In genomic region chr17:21297026-21297520, GRCh38 we compare ENCODE assay signal across 24 cellular contexts. TPM values are rescaled to one million over a fixed set of nuclear protein-coding genes. Genes with fewer than 3 reads are reported as not detected.
A peak's percentile ranks its signal among the peaks of the same experiment; 100 is the strongest.
DNase-seq lines count a peak whose midpoint lies in the region; ATAC-seq and TF ChIP-seq lines count a peak whose summit lies in the region.
"Had no signal": no experiment of that assay in that cellular context is flagged by ENCODE, and none has a peak within 500 bp of the region (broad histone marks: within the 10 kb centered on the region; RNA-seq: fewer than 3 reads in every experiment).

No MANE protein-coding gene starts in this region.

- H3K9me3 Mint-ChIP-seq in neural progenitor cell (peaks cover 38% of the 10 kb centered on the region), type B pancreatic cell (no peaks in the 10 kb centered on the region), WTC11 (peaks cover 15% of the 10 kb centered on the region)
- H3K9me3 Mint-ChIP-seq: activated naive CD8-positive, alpha-beta T cell treated with anti-CD3 and anti-CD28 coated beads, Interleukin-2, amount 10 ng/mL, durations not matched to agents 7 days and 5 days; dendritic cell treated with granulocyte-macrophage colony-stimulating factor and Interleukin-4, amounts not matched to agents 40 ng/mL and 50 ng/mL, for 4 days had no signal

- no peaks in the 10 kb centered on the region for H3K79me2 ChIP-seq in neural progenitor cell (ENCODE audit: low read depth)

- no peak for TF ChIP-seq CTCF in coronary artery (IDR thresholded peaks at IDR 0.05)
- no peak for TF ChIP-seq CTCF in neural progenitor cell (IDR thresholded peaks at IDR 0.05)
- no peak for TF ChIP-seq CTCF in type B pancreatic cell (conservative IDR thresholded peaks at IDR 0.05)
- no peak for TF ChIP-seq CTCF in WTC11 (IDR thresholded peaks at IDR 0.05)

- POLR2A ChIA-PET in WTC11 (lab: Charles Lee): no interaction called here

- H3K4me3 ChIP-seq in coronary artery (no peak overlapping the region), neural progenitor cell (no peak overlapping the region)
- H3K4me3 ChIP-seq: right lobe of liver, tibial nerve had no signal

- no peak overlapping the region for H3K27ac ChIP-seq in coronary artery
- H3K27ac ChIP-seq in neural progenitor cell: no peak overlapping the region
- H3K27ac ChIP-seq: 22Rv1, brain microvascular endothelial cell, right lobe of liver, tibial nerve had no signal

- no peaks in the 10 kb centered on the region for H3F3A ChIP-seq in neural progenitor cell (ENCODE audit: low read depth)

- no peak overlapping the region for H2AFZ ChIP-seq in neural progenitor cell (replicated peaks)

- DNase-seq in DMS 273 (lab: John Stamatoyannopoulos, UW; ENCODE audit: unreplicated experiment) (peak; percentile 16), DMS 273 treated with DMSO at 0.1 percent for 48 hours (lab: John Stamatoyannopoulos, UW) (no peak), coronary artery (ENCODE audit: low spot score) (peak; percentile 73), neural progenitor cell (ENCODE audit: low spot score) (no peak), type B pancreatic cell (ENCODE audit: extremely low spot score, unreplicated experiment) (peak; percentile 68), WTC11 (ENCODE audit: low spot score) (no peak)
- DNase-seq: activated CD4-positive, CD25-positive, alpha-beta regulatory T cell treated with anti-CD3 and anti-CD28 coated beads, Interleukin-2, amount 50 U/mL, for 72 hours; activated naive CD8-positive, alpha-beta T cell treated with anti-CD3 and anti-CD28 coated beads, Interleukin-2, amount 10 ng/mL, durations not matched to agents 7 days and 5 days; BE2C; brain microvascular endothelial cell; KG1; left colon; midbrain; NCI-H2029; NCI-H510A; occipital lobe; stimulated activated CD4-positive, alpha-beta T cell treated with anti-CD3 and anti-CD28 coated beads, Interleukin-1b, Interleukin-23, amount 100 ng/mL, for 48 hours; stimulated activated naive CD8-positive, alpha-beta T cell treated with anti-CD3 and anti-CD28 coated beads, Interleukin-15, Interleukin-2, amounts not matched to agents 100 U/mL and 50 U/mL, for 24 hours had no signal

- H3K27me3 ChIP-seq in neural progenitor cell: no peaks in the 10 kb centered on the region
- H3K27me3 ChIP-seq: BE2C, brain microvascular endothelial cell, right lobe of liver, tibial nerve had no signal

- peaks cover 3% of the 10 kb centered on the region for H4K20me1 ChIP-seq in neural progenitor cell (ENCODE audit: low read depth)

- no peaks in the 10 kb centered on the region for H3K36me3 ChIP-seq in neural progenitor cell
- H3K36me3 ChIP-seq: BE2C had no signal

- H3K27ac Mint-ChIP-seq in neural progenitor cell: no peak overlapping the region
- no peak overlapping the region for H3K27ac Mint-ChIP-seq in type B pancreatic cell
- H3K27ac Mint-ChIP-seq in WTC11: no peak overlapping the region
- H3K27ac Mint-ChIP-seq: activated naive CD8-positive, alpha-beta T cell treated with anti-CD3 and anti-CD28 coated beads, Interleukin-2, amount 10 ng/mL, durations not matched to agents 7 days and 5 days; dendritic cell treated with granulocyte-macrophage colony-stimulating factor and Interleukin-4, amounts not matched to agents 40 ng/mL and 50 ng/mL, for 4 days had no signal

- H3K4me1 ChIP-seq in neural progenitor cell: no peaks in the 10 kb centered on the region
- H3K4me1 ChIP-seq: right lobe of liver had no signal

- H3K27me3 Mint-ChIP-seq in neural progenitor cell (ENCODE audit: insufficient read depth, low read depth) (peaks cover 11% of the 10 kb centered on the region), type B pancreatic cell (no peaks in the 10 kb centered on the region), WTC11 (ENCODE audit: low read depth) (peaks cover 3% of the 10 kb centered on the region; the same call in 1 of the 2 replicates)
- H3K27me3 Mint-ChIP-seq: activated naive CD8-positive, alpha-beta T cell treated with anti-CD3 and anti-CD28 coated beads, Interleukin-2, amount 10 ng/mL, durations not matched to agents 7 days and 5 days; dendritic cell treated with granulocyte-macrophage colony-stimulating factor and Interleukin-4, amounts not matched to agents 40 ng/mL and 50 ng/mL, for 4 days had no signal

- H3K36me3 Mint-ChIP-seq in neural progenitor cell (peaks cover 4% of the 10 kb centered on the region), type B pancreatic cell (peaks cover 9% of the 10 kb centered on the region), WTC11 (peaks cover 53% of the 10 kb centered on the region)

- ATAC-seq in HG03521 (IDR thresholded peaks at IDR 0.05; ENCODE audit: unreplicated experiment): no peak
- no peak for ATAC-seq in esophagus mucosa
- no peak for ATAC-seq in WTC11
- ATAC-seq: left colon; stimulated activated naive CD8-positive, alpha-beta T cell treated with anti-CD3 and anti-CD28 coated beads, Interleukin-15, Interleukin-2, amounts not matched to agents 100 U/mL and 50 U/mL, for 24 hours had no signal

- H3K4me1 Mint-ChIP-seq in neural progenitor cell (peaks cover 6% of the 10 kb centered on the region), type B pancreatic cell (ENCODE audit: unreplicated experiment) (no peaks in the 10 kb centered on the region), WTC11 (no peaks in the 10 kb centered on the region)

- no peak overlapping the region for H3K4me2 ChIP-seq in neural progenitor cell

- H3K9ac ChIP-seq in neural progenitor cell: no peak overlapping the region

- H3K4me3 Mint-ChIP-seq in neural progenitor cell: peak overlapping the region; percentile 33
- H3K4me3 Mint-ChIP-seq in type B pancreatic cell: no peak overlapping the region
- H3K4me3 Mint-ChIP-seq in WTC11: no peak overlapping the region
- H3K4me3 Mint-ChIP-seq: activated naive CD8-positive, alpha-beta T cell treated with anti-CD3 and anti-CD28 coated beads, Interleukin-2, amount 10 ng/mL, durations not matched to agents 7 days and 5 days; dendritic cell treated with granulocyte-macrophage colony-stimulating factor and Interleukin-4, amounts not matched to agents 40 ng/mL and 50 ng/mL, for 4 days had no signal

- CTCF ChIA-PET in WTC11 (lab: Charles Lee): interaction anchor here (0.5 to 1.5 kb wide), 4 partner anchors 9 to 90 kb away, joined by 3 to 5 read pairs (median 3); no protein-coding TSS in a partner anchor

- peaks cover 6% of the 10 kb centered on the region for H3K9me3 ChIP-seq in neural progenitor cell (ENCODE audit: low read depth)
- H3K9me3 ChIP-seq: BE2C, right lobe of liver, tibial nerve had no signal

TF ChIP-seq in WTC11, 78 proteins besides CTCF, POLR2A, EP300 and RAD21 (continues in another document):
- TF ChIP-seq AR (CRISPR knock-in tag; IDR thresholded peaks at IDR 0.05) (no peak), ZNF532 (CRISPR knock-in tag; IDR thresholded peaks at IDR 0.05; ENCODE audit: borderline replicate concordance) (no peak)

RNA-seq across cellular contexts. Expression of gene MAP2K3, which starts 12.6 kb away (rescaled TPM):
- total RNA-seq in neural progenitor cell (ENCODE audit: low replicate concordance): 3.5 and 9.4 TPM in 2 replicates
- 23.6 and 27.5 TPM in 2 replicates for total RNA-seq in type B pancreatic cell (ENCODE audit: low replicate concordance)
- total RNA-seq in esophagus mucosa: 41.3 TPM
- 33.7 to 39.7 TPM (median 35.3 TPM) in 3 replicates for total RNA-seq in WTC11 (2021)

RNA-seq across cellular contexts. Expression of gene NATD1, which starts 43.9 kb away (rescaled TPM):
- total RNA-seq in neural progenitor cell (ENCODE audit: low replicate concordance) (4.3 and 7.8 TPM in 2 replicates), type B pancreatic cell (ENCODE audit: low replicate concordance) (9.8 and 10.7 TPM in 2 replicates), esophagus mucosa (2.1 TPM), WTC11 (2021) (10.1 to 11.2 TPM (median 11.1 TPM) in 3 replicates)

Comparison
In these comparisons a context has a peak if more than half of its experiments do, and no peak if none do; other contexts are left out.
1. DNase-seq: peak in DMS 273 (single experiment), coronary artery (single experiment) and type B pancreatic cell (single experiment); none in DMS 273 treated with DMSO at 0.1 percent for 48 hours (single experiment), neural progenitor cell (single experiment) and WTC11 (single experiment).